In the genomic region with DNA sequence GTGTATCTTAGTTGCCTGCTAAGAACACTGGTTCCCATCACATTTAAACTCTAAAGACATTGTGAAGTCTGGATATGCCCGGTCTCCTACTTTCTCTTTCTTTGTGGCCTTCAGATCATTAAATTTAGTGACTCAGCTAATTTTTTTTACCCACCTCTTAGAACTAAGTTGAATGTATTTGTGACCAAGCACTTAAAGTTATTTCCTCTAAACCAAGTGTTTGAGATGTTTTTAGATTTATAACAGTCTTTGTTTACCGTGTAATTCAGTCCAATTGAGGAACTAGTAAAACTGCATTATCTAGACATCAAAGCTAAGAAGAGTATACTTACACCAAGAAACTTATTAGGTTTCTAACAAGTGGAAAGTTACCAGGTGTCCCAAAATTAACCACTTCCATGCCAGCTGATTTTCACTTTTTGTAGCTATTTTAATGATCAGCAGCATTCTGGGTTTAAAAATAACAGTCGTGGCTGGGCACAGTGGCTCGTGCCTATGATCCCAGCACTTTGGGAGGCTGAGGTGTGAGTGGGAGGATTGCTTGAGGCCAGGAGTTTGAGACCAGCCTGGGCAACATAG, we compare ENCODE assay signal across 11 cellular contexts. TPM values are rescaled to one million over a fixed set of nuclear protein-coding genes. Genes with fewer than 3 reads are reported as not detected.
DNase-seq lines count a peak whose midpoint lies in the region; ATAC-seq and TF ChIP-seq lines count a peak whose summit lies in the region.
"Had no signal": no experiment of that assay in that cellular context is flagged by ENCODE, and none has a peak within 500 bp of the region (broad histone marks: within the 10 kb centered on the region; RNA-seq: fewer than 3 reads in every experiment).

No MANE protein-coding gene starts in this region.

- peaks cover 15% of the 10 kb centered on the region for H3K36me3 Mint-ChIP-seq in MCF 10A (ENCODE audit: insufficient read depth, unreplicated experiment)

- H3K9me3 ChIP-seq in breast epithelium (no peaks in the 10 kb centered on the region), SU-DHL-6 (ENCODE audit: insufficient read depth, low read length) (no peaks in the 10 kb centered on the region), hepatocyte (ENCODE audit: low read depth) (no peaks in the 10 kb centered on the region), tibial artery (no peaks in the 10 kb centered on the region), prostate gland (no peaks in the 10 kb centered on the region)

- peaks cover 97% of the 10 kb centered on the region for H3K79me2 ChIP-seq in SU-DHL-6 (ENCODE audit: insufficient read depth, low read length)
- H3K79me2 ChIP-seq in hepatocyte = peaks cover 97% of the 10 kb centered on the region

- 48% methylated on average over 4 of the region's 4 CpGs for WGBS in hepatocyte (ENCODE audit: low lambda C conversion rate, missing lambda C conversion rate)
- 22% methylated on average over 4 of the region's 4 CpGs for WGBS in prostate gland

- ATAC-seq in GM18502 (IDR thresholded peaks at IDR 0.05; ENCODE audit: poor library complexity, unreplicated experiment) = no peak

- peaks cover 33% of the 10 kb centered on the region for H3K4me1 Mint-ChIP-seq in MCF 10A (ENCODE audit: insufficient read depth, unreplicated experiment)

- peak overlapping the region; percentile 29 for H3K4me2 ChIP-seq in SU-DHL-6 (ENCODE audit: low read depth, low read length, poor library complexity, severe bottlenecking)
- peak overlapping the region; percentile 56 for H3K4me2 ChIP-seq in hepatocyte

- H4K20me1 ChIP-seq in SU-DHL-6 (ENCODE audit: low read depth, low read length) (peaks cover 8% of the 10 kb centered on the region; the same call in 1 of the 2 replicates), hepatocyte (ENCODE audit: insufficient read depth, poor library complexity, severe bottlenecking) (peaks cover 69% of the 10 kb centered on the region)

- H3K4me1 ChIP-seq in breast epithelium (no peaks in the 10 kb centered on the region), hepatocyte (ENCODE audit: insufficient read depth) (peaks cover 25% of the 10 kb centered on the region), tibial artery (peaks cover 0 to 72% (median 27%) of the 10 kb centered on the region in 4 donors), prostate gland (replicated peaks) (peaks cover 3% of the 10 kb centered on the region)

- BruUV-seq in MCF 10A (replicated peaks; lab: Mats Ljungman, UMichigan) = no TSS peak

- H2AFZ ChIP-seq in SU-DHL-6 (ENCODE audit: low read depth, low read length, severe bottlenecking) (no peak overlapping the region), hepatocyte (no peak overlapping the region)

- H3K27me3 ChIP-seq in breast epithelium = no peaks in the 10 kb centered on the region
- no peaks in the 10 kb centered on the region for H3K27me3 ChIP-seq in SU-DHL-6 (ENCODE audit: low read length)
- H3K27me3 ChIP-seq in hepatocyte = no peaks in the 10 kb centered on the region
- no peaks in the 10 kb centered on the region for H3K27me3 ChIP-seq in tibial artery
- no peaks in the 10 kb centered on the region for H3K27me3 ChIP-seq in prostate gland (replicated peaks; ENCODE audit: insufficient read depth)

- H3K27ac Mint-ChIP-seq in MCF 10A (ENCODE audit: low read depth, unreplicated experiment) = peak overlapping the region; percentile 68
- H3K27ac Mint-ChIP-seq: activated naive CD8-positive, alpha-beta T cell treated with anti-CD3 and anti-CD28 coated beads, Interleukin-2, amount 10 ng/mL, durations not matched to agents 7 days and 5 days had no signal

- H3K36me3 ChIP-seq in breast epithelium = no peaks in the 10 kb centered on the region
- H3K36me3 ChIP-seq in SU-DHL-6 (ENCODE audit: low read length) = 0 out of 2 replicates have a peak, but pooled peaks cover 2% of the 10 kb centered on the region
- H3K36me3 ChIP-seq in hepatocyte (replicated peaks; ENCODE audit: insufficient read depth, low read depth) = no peaks in the 10 kb centered on the region
- H3K36me3 ChIP-seq in tibial artery = peaks cover under 1 to 5% (median 5%) of the 10 kb centered on the region in 3 donors
- H3K36me3 ChIP-seq in prostate gland = no peaks in the 10 kb centered on the region

- DNase-seq in MCF 10A (ENCODE audit: unreplicated experiment) = no peak
- no peak for DNase-seq in breast epithelium (ENCODE audit: low spot score in 2 of 2)
- no peak for DNase-seq in hepatocyte (ENCODE audit: low spot score)
- DNase-seq in tibial artery = no peak
- DNase-seq in SW 1271 (lab: John Stamatoyannopoulos, UW) = no peak
- DNase-seq in prostate gland (ENCODE audit: low spot score) = no peak
- DNase-seq: activated naive CD8-positive, alpha-beta T cell treated with anti-CD3 and anti-CD28 coated beads, Interleukin-2, amount 10 ng/mL, durations not matched to agents 7 days and 5 days; NCI-H226 had no signal

- no peak for TF ChIP-seq POLR2A in breast epithelium (IDR thresholded peaks at IDR 0.05)
- TF ChIP-seq POLR2A in prostate gland (IDR thresholded peaks at IDR 0.05) = no peak

- H3K4me3 Mint-ChIP-seq in MCF 10A (ENCODE audit: unreplicated experiment) = no peak overlapping the region
- H3K4me3 Mint-ChIP-seq: activated naive CD8-positive, alpha-beta T cell treated with anti-CD3 and anti-CD28 coated beads, Interleukin-2, amount 10 ng/mL, durations not matched to agents 7 days and 5 days; neural crest cell had no signal

- no peaks in the 10 kb centered on the region for H3K27me3 Mint-ChIP-seq in MCF 10A (ENCODE audit: insufficient read depth, unreplicated experiment)
- H3K27me3 Mint-ChIP-seq: activated naive CD8-positive, alpha-beta T cell treated with anti-CD3 and anti-CD28 coated beads, Interleukin-2, amount 10 ng/mL, durations not matched to agents 7 days and 5 days had no signal

- H3K27ac ChIP-seq in breast epithelium (peak overlapping the region in 1 of 2 donors; percentile 19), SU-DHL-6 (ENCODE audit: low read depth, low read length) (no peak overlapping the region), hepatocyte (peak overlapping the region; percentile 38), tibial artery (peak overlapping the region; percentile 6 to 49), prostate gland (peak overlapping the region in 1 of 2 donors; percentile 16)

- H3K9me3 Mint-ChIP-seq in MCF 10A (ENCODE audit: unreplicated experiment) = no peaks in the 10 kb centered on the region
- H3K9me3 Mint-ChIP-seq: activated naive CD8-positive, alpha-beta T cell treated with anti-CD3 and anti-CD28 coated beads, Interleukin-2, amount 10 ng/mL, durations not matched to agents 7 days and 5 days; neural crest cell had no signal

- POLR2A ChIA-PET in MCF 10A (lab: Yijun Ruan, JAX) = interaction anchor here (0.6 to 1.1 kb wide), 3 partner anchors 10 to 129 kb away, joined by 3 to 5 read pairs (median 3); a partner anchor contains a TSS

- intact Hi-C loops in MCF 10A (cut with micrococcal nuclease) (no loop called here), breast epithelium (cut with DNase I; ENCODE audit: low total_unique reads) (loop anchor here (2.0 kb wide), 1 partner anchor 55 kb away; no protein-coding TSS in a partner anchor), tibial artery (cut with DNase I; ENCODE audit: low total_unique reads) (no loop called here), prostate gland (cut with DNase I) (no loop called here)

- H3K9me2 ChIP-seq in SU-DHL-6 (replicated peaks; ENCODE audit: insufficient read depth, low read length) (no peaks in the 10 kb centered on the region), hepatocyte (replicated peaks; ENCODE audit: insufficient read depth) (no peaks in the 10 kb centered on the region)

- H3K9ac ChIP-seq in SU-DHL-6 (ENCODE audit: low read length) = no peak overlapping the region

- CTCF ChIA-PET in MCF 10A (lab: Yijun Ruan, JAX) = interaction anchor here (0.6 to 0.8 kb wide), 2 partner anchors 29 to 166 kb away, joined by 3 read pairs; no protein-coding TSS in a partner anchor

- no peaks in the 10 kb centered on the region for H3F3A ChIP-seq in SU-DHL-6 (ENCODE audit: insufficient read depth)

- H3K4me3 ChIP-seq in breast epithelium (no peak overlapping the region), SU-DHL-6 (ENCODE audit: insufficient read depth, low read length, poor library complexity, severe bottlenecking) (no peak overlapping the region), hepatocyte (no peak overlapping the region), tibial artery (no peak overlapping the region), prostate gland (no peak overlapping the region)

- TF ChIP-seq CTCF in MCF 10A (IDR thresholded peaks at IDR 0.05; ENCODE audit: unreplicated experiment) (no peak), breast epithelium (IDR thresholded peaks at IDR 0.05) (no peak), SU-DHL-6 (IDR thresholded peaks at IDR 0.05; ENCODE audit: insufficient read depth, low read length, poor library complexity, severe bottlenecking) (no peak), hepatocyte (IDR thresholded peaks at IDR 0.05; ENCODE audit: poor library complexity) (no peak), tibial artery (IDR thresholded peaks at IDR 0.05) (no peak), prostate gland (IDR thresholded peaks at IDR 0.05) (no peak)

RNA-seq across cellular contexts. Expression of a gene that starts 53.1 kb away (rescaled TPM):
- 46.9 and 52.1 TPM in 2 replicates for total RNA-seq in MCF 10A (2022)
- 10 to 100 TPM; 44.8 to 61.9 (median 60.3) TPM for total RNA-seq in breast epithelium
- 44.3 and 48.1 TPM in 2 replicates for total RNA-seq in hepatocyte
- 11.5 and 18.6 TPM in 2 replicates for polyA plus RNA-seq in hepatocyte
- 10 to 100 TPM; 56.3 to 75.0 TPM for total RNA-seq in prostate gland
